In genomic region chr13:110712081-110712848, GRCh38 we compare ENCODE assay signal across 8 cellular contexts. TPM values are rescaled to one million over a fixed set of nuclear protein-coding genes. Genes with fewer than 3 reads are reported as not detected.
A peak's percentile ranks its signal among the peaks of the same experiment; 100 is the strongest.
DNase-seq lines count a peak whose midpoint lies in the region; ATAC-seq and TF ChIP-seq lines count a peak whose summit lies in the region.

No MANE protein-coding gene starts in this region.

- no peaks in the 10 kb centered on the region for H3K9me3 ChIP-seq in BE2C

- ATAC-seq in HG03432 (IDR thresholded peaks at IDR 0.05; ENCODE audit: unreplicated experiment): peak; percentile 36
- peak; percentile 56 for ATAC-seq in left lobe of liver

- H3K27me3 ChIP-seq in BE2C: no peaks in the 10 kb centered on the region

- H3K36me3 ChIP-seq in BE2C: no peaks in the 10 kb centered on the region

- H3K4me1 Mint-ChIP-seq in activated CD4-positive, alpha-beta T cell treated with anti-CD3 and anti-CD28 coated beads, Interleukin-2, amount 10 ng/mL, durations not matched to agents 7 days and 5 days: peaks cover 21% of the 10 kb centered on the region

- no peaks in the 10 kb centered on the region for H3K27me3 Mint-ChIP-seq in activated CD4-positive, alpha-beta T cell treated with anti-CD3 and anti-CD28 coated beads, Interleukin-2, amount 10 ng/mL, durations not matched to agents 7 days and 5 days

- peaks cover 4% of the 10 kb centered on the region for H3K36me3 Mint-ChIP-seq in activated CD4-positive, alpha-beta T cell treated with anti-CD3 and anti-CD28 coated beads, Interleukin-2, amount 10 ng/mL, durations not matched to agents 7 days and 5 days (ENCODE audit: low read depth)

- H3K27ac Mint-ChIP-seq in activated CD4-positive, alpha-beta T cell treated with anti-CD3 and anti-CD28 coated beads, Interleukin-2, amount 10 ng/mL, durations not matched to agents 7 days and 5 days: peak overlapping the region; percentile 100

- POLR2A ChIA-PET in activated CD4-positive, alpha-beta T cell treated with anti-CD3 and anti-CD28 coated beads, Interleukin-2, amount 10 ng/mL, durations not matched to agents 7 days and 5 days (lab: Charles Lee): interaction anchor here (0.7 to 0.9 kb wide), 2 partner anchors 9 to 201 kb away, joined by 3 to 4 read pairs; no protein-coding TSS in a partner anchor

- H3K9me3 Mint-ChIP-seq in activated CD4-positive, alpha-beta T cell treated with anti-CD3 and anti-CD28 coated beads, Interleukin-2, amount 10 ng/mL, durations not matched to agents 7 days and 5 days: no peaks in the 10 kb centered on the region

- H3K4me3 ChIP-seq in BE2C (ENCODE audit: low read depth, low read length): peak overlapping the region; percentile 90

- no peak for TF ChIP-seq CTCF in BE2C (IDR thresholded peaks at IDR 0.05; ENCODE audit: low read depth, low read length)

- no peaks in the 10 kb centered on the region for H3K4me1 ChIP-seq in BE2C

- H3K4me3 Mint-ChIP-seq in activated CD4-positive, alpha-beta T cell treated with anti-CD3 and anti-CD28 coated beads, Interleukin-2, amount 10 ng/mL, durations not matched to agents 7 days and 5 days: peak overlapping the region; percentile 99

- peak; percentile 89 for DNase-seq in BE2C
- DNase-seq in GM19238 (ENCODE audit: insufficient read length, low spot score): peak; percentile 83
- peak; percentile 89 for DNase-seq in NCI-H510A (lab: John Stamatoyannopoulos, UW)
- peak; percentile 87 for DNase-seq in activated CD4-positive, alpha-beta T cell treated with anti-CD3 and anti-CD28 coated beads, Interleukin-2, amount 10 ng/mL, durations not matched to agents 7 days and 5 days
- peak; percentile 50 for DNase-seq in cortex of kidney (lab: John Stamatoyannopoulos, UW)
- DNase-seq in left lobe of liver (ENCODE audit: low spot score): peak; percentile 85
- DNase-seq in stimulated activated CD4-positive, alpha-beta T cell treated with anti-CD3 and anti-CD28 coated beads, Interleukin-2, amount 100 ng/mL, for 4 hours (ENCODE audit: low read depth): peak; percentile 77

- CTCF ChIA-PET in activated CD4-positive, alpha-beta T cell treated with anti-CD3 and anti-CD28 coated beads, Interleukin-2, amount 10 ng/mL, durations not matched to agents 7 days and 5 days (lab: Charles Lee): no interaction called here

RNA-seq across cellular contexts. Expression of gene ING1, which starts 1.2 kb away (rescaled TPM):
- polyA plus RNA-seq in BE2C (2012; ENCODE audit: insufficient read depth, insufficient read length, low read depth): 23.4 TPM
- 10 to 100 TPM; 16.0 to 21.3 TPM for total RNA-seq in activated CD4-positive, alpha-beta T cell treated with anti-CD3 and anti-CD28 coated beads, Interleukin-2, amount 10 ng/mL, durations not matched to agents 7 days and 5 days
- total RNA-seq in left lobe of liver: 15.2 TPM

RNA-seq across cellular contexts. Expression of gene CARS2, which starts 6.3 kb away (rescaled TPM):
- polyA plus RNA-seq in BE2C (2012; ENCODE audit: insufficient read depth, insufficient read length, low read depth): 69.1 TPM
- 10 to 100 TPM; 58.9 to 69.5 TPM for total RNA-seq in activated CD4-positive, alpha-beta T cell treated with anti-CD3 and anti-CD28 coated beads, Interleukin-2, amount 10 ng/mL, durations not matched to agents 7 days and 5 days
- 33.9 TPM for total RNA-seq in left lobe of liver

Comparison
In these comparisons a context has a peak if more than half of its experiments do, and no peak if none do; other contexts are left out.
1. Peak in every context shown above with its lines: DNase-seq, ATAC-seq and H3K4me3 ChIP-seq.